In the genomic region with DNA sequence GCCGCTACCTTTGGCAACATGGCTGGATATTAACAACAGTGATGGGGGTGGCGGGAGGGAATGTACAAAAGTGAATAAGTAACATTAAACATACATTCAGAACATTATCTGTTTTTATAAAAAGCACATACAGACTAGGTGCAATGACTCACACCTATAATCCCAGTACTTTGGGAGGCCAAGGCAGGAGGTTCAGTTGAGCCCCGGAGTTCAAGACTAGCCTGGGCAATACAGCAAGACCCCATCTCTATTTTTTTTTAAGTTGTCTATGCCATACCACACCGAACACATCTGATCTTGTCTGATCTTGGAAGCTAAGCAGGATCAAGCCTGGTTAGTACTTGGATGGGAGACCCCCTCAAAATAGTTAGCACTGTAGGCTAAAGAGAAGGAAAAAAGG, we compare ENCODE assay signal across 18 cellular contexts. TPM values are rescaled to one million over a fixed set of nuclear protein-coding genes. Genes with fewer than 3 reads are reported as not detected.
DNase-seq lines count a peak whose midpoint lies in the region; ATAC-seq, FAIRE-seq and TF ChIP-seq lines count a peak whose summit lies in the region.
"Had no signal": no experiment of that assay in that cellular context is flagged by ENCODE, and none has a peak within 500 bp of the region (broad histone marks: within the 10 kb centered on the region; RNA-seq: fewer than 3 reads in every experiment).

No MANE protein-coding gene starts in this region.

- SMC1A ChIA-PET in GM12878 (lab: Charles Lee; ENCODE audit: uncharacterized antibody, unreplicated experiment): interaction anchor here (0.9 to 1.7 kb wide), 8 partner anchors 8 to 41 kb away, joined by 3 to 6 read pairs (median 3); no protein-coding TSS in a partner anchor

- H3K4me3 Mint-ChIP-seq in memory B cell (no peak overlapping the region), endodermal cell (no peak overlapping the region)
- H3K4me3 Mint-ChIP-seq: CD4-positive, CD25-positive, alpha-beta regulatory T cell had no signal

- H3K27ac ChIP-seq in HepG2 (ENCODE audit: extremely low read length, insufficient read depth, low read length) (no peak overlapping the region), right lobe of liver (no peak overlapping the region), GM12878 (ENCODE audit: control insufficient read depth, insufficient read depth) (no peak overlapping the region), endodermal cell (ENCODE audit: low read depth, low read length) (no peak overlapping the region)
- H3K27ac ChIP-seq: BLaER1 had no signal

- H3K4me2 ChIP-seq in HepG2 (ENCODE audit: low read depth, low read length): no peak overlapping the region
- H3K4me2 ChIP-seq in GM12878 (ENCODE audit: control insufficient read depth, insufficient read depth): no peak overlapping the region

- H3K9me3 Mint-ChIP-seq in memory B cell (no peaks in the 10 kb centered on the region), endodermal cell (no peaks in the 10 kb centered on the region)

- H3K4me1 Mint-ChIP-seq in memory B cell: peaks cover 19% of the 10 kb centered on the region
- H3K4me1 Mint-ChIP-seq in endodermal cell: peaks cover 10% of the 10 kb centered on the region

- RAD21 ChIA-PET in GM12878 (lab: Charles Lee; ENCODE audit: unreplicated experiment): interaction anchor here (1.1 to 4.3 kb wide), 3 partner anchors 14 to 36 kb away, joined by 4 to 53 read pairs (median 5); no protein-coding TSS in a partner anchor

- peak overlapping the region; percentile 78 for H3K27ac Mint-ChIP-seq in memory B cell
- no peak overlapping the region for H3K27ac Mint-ChIP-seq in endodermal cell
- H3K27ac Mint-ChIP-seq: CD4-positive, CD25-positive, alpha-beta regulatory T cell had no signal

- H2AFZ ChIP-seq in HepG2 (ENCODE audit: low read length) (no peak overlapping the region), GM12878 (ENCODE audit: control insufficient read depth, low read depth, low read length) (no peak overlapping the region)

- H4K20me1 ChIP-seq in HepG2 (ENCODE audit: insufficient read depth, low read length): no peaks in the 10 kb centered on the region; the same call in 1 of the 2 replicates
- no peaks in the 10 kb centered on the region; the same call in 1 of the 2 replicates for H4K20me1 ChIP-seq in GM12878 (ENCODE audit: control insufficient read depth, insufficient read depth)
- H4K20me1 ChIP-seq: BLaER1 had no signal

- H3K79me2 ChIP-seq in HepG2 (ENCODE audit: insufficient read depth, low read length) (no peaks in the 10 kb centered on the region), GM12878 (ENCODE audit: control insufficient read depth, insufficient read depth, low read length) (peaks cover 8% of the 10 kb centered on the region)

- CTCF ChIA-PET in HepG2 (lab: Yijun Ruan, JAX; ENCODE audit: low intra/inter-chr PET ratio, low total read pairs): no interaction called here
- CTCF ChIA-PET in GM12878 (lab: Yijun Ruan, JAX): interaction anchor here (1.2 to 10.5 kb wide), 3 partner anchors 9 to 17 kb away, joined by 5 to 106 read pairs (median 8); no protein-coding TSS in a partner anchor

- ATAC-seq in HepG2 (no peak), right lobe of liver (no peak), GM12878 (no peak), memory B cell (ENCODE audit: low read depth) (no peak)
- ATAC-seq: HCT116 had no signal

- intact Hi-C loops in HepG2 (cut with micrococcal nuclease; ENCODE audit: unreplicated experiment): no loop called here
- intact Hi-C loops in right lobe of liver (cut with DNase I): no loop called here
- intact Hi-C loops in GM12878 (cut with micrococcal nuclease; ENCODE audit: unreplicated experiment): loop anchor here (5.0 kb wide), 1 partner anchor 42 kb away; no protein-coding TSS in a partner anchor

- POLR2A ChIA-PET in HepG2 (lab: Yijun Ruan, JAX): no interaction called here
- POLR2A ChIA-PET in GM12878 (lab: Charles Lee): interaction anchor here (1.1 to 5.0 kb wide), 4 partner anchors 8 to 19 kb away, joined by 3 to 86 read pairs (median 14); no protein-coding TSS in a partner anchor

- TF ChIP-seq EP300 in HepG2 (IDR thresholded peaks at IDR 0.05; ENCODE audit: low read depth in 2 of 2, low read length in 2 of 2) (no peak), HepG2 (CRISPR knock-in tag; IDR thresholded peaks at IDR 0.05; ENCODE audit: borderline replicate concordance) (no peak), GM12878 (IDR thresholded peaks at IDR 0.05; ENCODE audit: borderline replicate concordance in 1 of 2, control insufficient read depth in 1 of 2, low read depth in 2 of 2, low read length in 2 of 2) (no peak)

- H3K9ac ChIP-seq in HepG2 (ENCODE audit: insufficient read depth, low read depth, low read length) (no peak overlapping the region), GM12878 (ENCODE audit: control insufficient read depth, insufficient read depth, low read length) (no peak overlapping the region), endodermal cell (ENCODE audit: extremely low read depth, low read length, poor library complexity, severe bottlenecking) (no peak overlapping the region)
- H3K9ac ChIP-seq: BLaER1 had no signal

- BruUV-seq in HepG2 (replicated peaks; lab: Mats Ljungman, UMichigan) (no TSS peak), GM12878 (replicated peaks; lab: Mats Ljungman, UMichigan) (no TSS peak)

- FAIRE-seq in HepG2 (lab: Jason Lieb, UNC) (no peak), GM12878 (lab: Jason Lieb, UNC) (no peak)

- TF ChIP-seq CTCF in HepG2 (CRISPR knock-in tag; IDR thresholded peaks at IDR 0.05) (no peak), right lobe of liver (IDR thresholded peaks at IDR 0.05) (no peak), GM12878 (IDR thresholded peaks at IDR 0.05 in 2 of 3, conservative IDR thresholded peaks at IDR 0.05 in 1 of 3; ENCODE audit: control insufficient read depth in 2 of 3, extremely low read depth in 1 of 3, insufficient read depth in 1 of 3, low read depth in 3 of 3, low read length in 3 of 3) (no peak), endodermal cell (conservative IDR thresholded peaks at IDR 0.05) (no peak)

- in situ Hi-C loops in HepG2 (cut with HindIII; ENCODE audit: extremely low pct_ligation_motif_present, low pct_unique_long_range_greater_than_20kb) (no loop called here), GM12878 (cut with MboI) (no loop called here)

- H3K4me3 ChIP-seq in HepG2 (replicated peaks in 1 of 3; ENCODE audit: insufficient read depth in 1 of 3, low read depth in 2 of 3, low read length in 3 of 3): no peak overlapping the region
- H3K4me3 ChIP-seq in right lobe of liver: no peak overlapping the region
- no peak overlapping the region for H3K4me3 ChIP-seq in GM12878
- no peak overlapping the region for H3K4me3 ChIP-seq in endodermal cell (ENCODE audit: low read length)
- H3K4me3 ChIP-seq: BLaER1 had no signal

- WGBS in HepG2 (ENCODE audit: low lambda C conversion rate): 37% methylated on average over 4 of the region's 4 CpGs
- 86% methylated on average over 3 of the region's 4 CpGs for WGBS in right lobe of liver (ENCODE audit: insufficient coverage, low coverage, low lambda C conversion rate, missing lambda C conversion rate)
- 91% methylated on average over 4 of the region's 4 CpGs for WGBS in GM12878 (ENCODE audit: insufficient coverage, insufficient replicate concordance, low lambda C conversion rate, missing lambda C conversion rate)
- 89 to 100% methylated on average over 1 to 3 of the region's 4 CpGs for WGBS in endodermal cell (ENCODE audit: insufficient coverage in 1 of 2, insufficient read length in 1 of 2), 2 experiments

- peaks cover 4% of the 10 kb centered on the region for H3K36me3 Mint-ChIP-seq in memory B cell
- H3K36me3 Mint-ChIP-seq in endodermal cell (ENCODE audit: low read depth): no peaks in the 10 kb centered on the region

- no peak for DNase-seq in HepG2 (ENCODE audit: low spot score)
- DNase-seq in right lobe of liver: no peak
- no peak for DNase-seq in GM12878 (ENCODE audit: low read depth, low spot score)
- peak in 1 of 2 donors; percentile 20 for DNase-seq in memory B cell (ENCODE audit: low spot score in 2 of 2)
- DNase-seq in NCI-H774 (lab: John Stamatoyannopoulos, UW): no peak
- no peak for DNase-seq in DMS114 treated with DMSO at 0.1 percent for 48 hours (lab: John Stamatoyannopoulos, UW; ENCODE audit: unreplicated experiment)
- no peak for DNase-seq in endodermal cell
- DNase-seq: 8988T; AML-193; Calu3; CD4-positive, CD25-positive, alpha-beta regulatory T cell; DMS 273 treated with DMSO at 0.1 percent for 48 hours; DMS79; IMR-90; KG1 had no signal

- H3K4me1 ChIP-seq in HepG2 (ENCODE audit: insufficient read depth, low read length): peaks cover 8% of the 10 kb centered on the region; the same call in 1 of the 2 replicates
- H3K4me1 ChIP-seq in right lobe of liver: no peaks in the 10 kb centered on the region
- peaks cover 11% of the 10 kb centered on the region for H3K4me1 ChIP-seq in GM12878 (ENCODE audit: control insufficient read depth, insufficient read depth, low read length)
- H3K4me1 ChIP-seq in endodermal cell (ENCODE audit: control insufficient read depth, insufficient read depth, low read length): no peaks in the 10 kb centered on the region

- no peaks in the 10 kb centered on the region for H3K27me3 Mint-ChIP-seq in memory B cell
- peaks cover 84% of the 10 kb centered on the region for H3K27me3 Mint-ChIP-seq in endodermal cell (ENCODE audit: insufficient read depth)

- H3K27me3 ChIP-seq in HepG2 (ENCODE audit: control insufficient read depth in 1 of 2, insufficient read depth in 2 of 2, low read length in 2 of 2): peaks cover 19 to 57% of the 10 kb centered on the region in 2 experiments
- H3K27me3 ChIP-seq in right lobe of liver: peaks cover 0 to 12% of the 10 kb centered on the region in 2 donors
- peaks cover 3 to 7% of the 10 kb centered on the region in 2 experiments for H3K27me3 ChIP-seq in GM12878 (replicated peaks in 1 of 2; ENCODE audit: control insufficient read depth in 2 of 2, insufficient read depth in 2 of 2, low read length in 1 of 2)
- peaks cover 55% of the 10 kb centered on the region for H3K27me3 ChIP-seq in endodermal cell (ENCODE audit: control insufficient read depth, insufficient read depth, low read length, poor library complexity, severe bottlenecking)

- H3K36me3 ChIP-seq in HepG2 (replicated peaks in 1 of 2; ENCODE audit: control insufficient read depth in 1 of 2, insufficient read depth in 2 of 2, low read length in 2 of 2) (no peaks in the 10 kb centered on the region), right lobe of liver (no peaks in the 10 kb centered on the region), GM12878 (ENCODE audit: control insufficient read depth in 2 of 2, insufficient read depth in 2 of 2, low read length in 1 of 2) (no peaks in the 10 kb centered on the region), endodermal cell (ENCODE audit: control insufficient read depth, insufficient read depth, low read length) (no peaks in the 10 kb centered on the region)
- H3K36me3 ChIP-seq: BLaER1 had no signal

- H3K9me3 ChIP-seq in HepG2 (ENCODE audit: low read length): no peaks in the 10 kb centered on the region
- no peaks in the 10 kb centered on the region for H3K9me3 ChIP-seq in right lobe of liver
- H3K9me3 ChIP-seq in GM12878 (replicated peaks; ENCODE audit: control insufficient read depth, insufficient read depth, low read length): no peaks in the 10 kb centered on the region; the same call in 2 of the 3 replicates
- no peaks in the 10 kb centered on the region for H3K9me3 ChIP-seq in endodermal cell (ENCODE audit: control insufficient read depth, low read length)
- H3K9me3 ChIP-seq: BLaER1 had no signal

- no peak for TF ChIP-seq RAD21 in HepG2 (CRISPR knock-in tag; IDR thresholded peaks at IDR 0.05)
- no peak for TF ChIP-seq RAD21 in GM12878 (IDR thresholded peaks at IDR 0.05; ENCODE audit: insufficient read depth, low read depth, low read length)

- no peak for TF ChIP-seq POLR2A in HepG2 (IDR thresholded peaks at IDR 0.05; ENCODE audit: insufficient read depth in 1 of 2, low read depth in 2 of 2, low read length in 2 of 2)
- TF ChIP-seq POLR2A in right lobe of liver (IDR thresholded peaks at IDR 0.05): no peak
- TF ChIP-seq POLR2A in GM12878 (IDR thresholded peaks at IDR 0.05; ENCODE audit: low read depth, low read length): no peak

RNA-seq across cellular contexts. Expression of a gene that starts 1.7 kb away (rescaled TPM):
- total RNA-seq in HepG2 (2016; rRNA removed; fragmentation: Illumina TruSeq; extraction: Trizol): not detected in 2 replicates
- total RNA-seq in HepG2 (2016; cell fraction: cytosol; rRNA removed; fragmentation: Illumina TruSeq; extraction: Trizol; ENCODE audit: low read depth): not detected in 2 replicates
- total RNA-seq in HepG2 (2016; cell fraction: insoluble cytoplasmic fraction; rRNA removed; fragmentation: Illumina TruSeq; extraction: Trizol): not detected in 2 replicates
- total RNA-seq in HepG2 (2016; cell fraction: membrane; rRNA removed; fragmentation: Illumina TruSeq; extraction: Trizol): not detected in 2 replicates
- total RNA-seq in HepG2 (2016; cell fraction: nucleus; rRNA removed; fragmentation: Illumina TruSeq; extraction: Trizol): not detected in 2 replicates
- polyA plus RNA-seq in HepG2 (2011; rRNA removed): 0.04 and 0.10 TPM in 2 replicates
- 0.05 TPM in 1 of 2 replicates, not detected in the other for polyA plus RNA-seq in HepG2 (2011; cell fraction: cytosol; rRNA removed)
- polyA plus RNA-seq in HepG2 (2011; cell fraction: nucleus; rRNA removed): 0.06 TPM in 1 of 2 replicates, not detected in the other
- polyA plus RNA-seq in HepG2 (2012): not detected in 2 replicates
- polyA plus RNA-seq in HepG2 (2016; cell fraction: cytosol; fragmentation: Illumina TruSeq; extraction: Trizol; ENCODE audit: low read depth): not detected in 2 replicates
- polyA plus RNA-seq in HepG2 (2016; cell fraction: insoluble cytoplasmic fraction; fragmentation: Illumina TruSeq; extraction: Trizol; ENCODE audit: low read depth): not detected in 2 replicates
- polyA plus RNA-seq in HepG2 (2016; cell fraction: membrane; fragmentation: Illumina TruSeq; extraction: Trizol; ENCODE audit: low read depth): not detected in 2 replicates
- polyA plus RNA-seq in HepG2 (2016; cell fraction: nucleus; fragmentation: Illumina TruSeq; extraction: Trizol; ENCODE audit: insufficient read depth, low read depth): not detected in 2 replicates
- not detected in 2 replicates for polyA minus RNA-seq in HepG2 (2011; rRNA and poly(A)+ RNA removed; ENCODE audit: low replicate concordance)
- not detected in 2 replicates for polyA minus RNA-seq in HepG2 (2011; cell fraction: cytosol; rRNA and poly(A)+ RNA removed)
- not detected in 2 replicates for polyA minus RNA-seq in HepG2 (2011; cell fraction: nucleus; rRNA and poly(A)+ RNA removed)
- total RNA-seq in right lobe of liver: 10 to 100 TPM in 1 of 6 experiments, 1 to 10 TPM in 5; 2.9 to 17.1 (median 5.6) TPM
- 123 and 135 TPM in 2 replicates for total RNA-seq in GM12878 (2013; cell fraction: nucleolus; rRNA removed)
- 30.2 and 30.3 TPM in 2 replicates for total RNA-seq in GM12878 (2014; rRNA removed)
- total RNA-seq in GM12878 (2014; rRNA removed; fragmentation: Illumina TruSeq; extraction: Trizol): 20.5 TPM in 2 replicates
- total RNA-seq in GM12878 (2021): 20.1 and 21.0 TPM in 2 replicates
- polyA plus RNA-seq in GM12878 (2011; ENCODE audit: low read depth): 19.6 TPM
- polyA plus RNA-seq in GM12878 (2011; rRNA removed): 1.5 and 3.0 TPM in 2 replicates
- 2.9 and 3.0 TPM in 2 replicates for polyA plus RNA-seq in GM12878 (2011; cell fraction: cytosol; rRNA removed)
- polyA plus RNA-seq in GM12878 (2011; cell fraction: nucleus; rRNA removed): 2.5 and 2.9 TPM in 2 replicates
- 31.1 and 39.4 TPM in 2 replicates for polyA plus RNA-seq in GM12878 (2012)
- polyA plus RNA-seq in GM12878 (2014; fragmentation: Illumina TruSeq; extraction: Trizol): 22.5 and 25.2 TPM in 2 replicates
- 1 to 10 TPM; 1.3 to 2.1 TPM for polyA plus RNA-seq in GM12878 (2014; fragmentation: Nextera tagmentation; extraction: Ambion mirVana)
- polyA plus RNA-seq in GM12878 (2014; rRNA removed): 25.0 and 26.7 TPM in 2 replicates
- polyA plus RNA-seq in GM12878 (2016; fragmentation: Nextera tagmentation; extraction: Ambion mirVana): 10 to 100 TPM; 16.5 to 16.8 TPM
- 1.5 and 3.7 TPM in 2 replicates for polyA minus RNA-seq in GM12878 (2011; rRNA and poly(A)+ RNA removed)
- polyA minus RNA-seq in GM12878 (2011; cell fraction: cytosol; rRNA and poly(A)+ RNA removed): not detected in 2 replicates
- 0.97 and 1.2 TPM in 2 replicates for polyA minus RNA-seq in GM12878 (2011; cell fraction: nucleus; rRNA and poly(A)+ RNA removed)
- under 1 TPM; 0.24 to 0.40 TPM for total RNA-seq in endodermal cell
- 0.18 TPM for polyA plus RNA-seq in endodermal cell (2013, experiment 1 of 2)
- 0.12 TPM for polyA plus RNA-seq in endodermal cell (2013, experiment 2 of 2)
- total RNA-seq: Calu3; CD4-positive, CD25-positive, alpha-beta regulatory T cell; H4; IMR-90 had no signal
- polyA plus RNA-seq: IMR-90 had no signal

RNA-seq across cellular contexts. Expression of a gene that starts 40.1 kb away (rescaled TPM):
- total RNA-seq in HepG2 (2016; rRNA removed; fragmentation: Illumina TruSeq; extraction: Trizol) (0.15 TPM in 1 of 2 replicates, not detected in the other), right lobe of liver (1 to 10 TPM in 2 of 6 experiments, under 1 TPM in 4; 0.61 to 1.7 (median 0.89) TPM), GM12878 (2014; rRNA removed) (not detected in 2 replicates), GM12878 (2014; rRNA removed; fragmentation: Illumina TruSeq; extraction: Trizol) (not detected in 2 replicates), GM12878 (2021) (not detected in 2 replicates), endodermal cell (1 to 10 TPM; 5.2 to 7.8 TPM)
- total RNA-seq in HepG2 (2016; cell fraction: cytosol; rRNA removed; fragmentation: Illumina TruSeq; extraction: Trizol; ENCODE audit: low read depth): 0.18 TPM in 1 of 2 replicates, not detected in the other
- total RNA-seq in HepG2 (2016; cell fraction: insoluble cytoplasmic fraction; rRNA removed; fragmentation: Illumina TruSeq; extraction: Trizol): 0.09 TPM in 1 of 2 replicates, not detected in the other
- total RNA-seq in HepG2 (2016; cell fraction: membrane; rRNA removed; fragmentation: Illumina TruSeq; extraction: Trizol): not detected in 2 replicates
- total RNA-seq in HepG2 (2016; cell fraction: nucleus; rRNA removed; fragmentation: Illumina TruSeq; extraction: Trizol): not detected in 2 replicates
- polyA plus RNA-seq in HepG2 (2011; rRNA removed) (not detected in 2 replicates), GM12878 (2011; rRNA removed) (not detected in 2 replicates), GM12878 (2014; fragmentation: Illumina TruSeq; extraction: Trizol) (not detected in 2 replicates), GM12878 (2014; fragmentation: Nextera tagmentation; extraction: Ambion mirVana) (not detected), GM12878 (2014; rRNA removed) (not detected in 2 replicates), GM12878 (2016; fragmentation: Nextera tagmentation; extraction: Ambion mirVana) (not detected)
- polyA plus RNA-seq in HepG2 (2011; cell fraction: cytosol; rRNA removed): 0.13 TPM in 1 of 2 replicates, not detected in the other
- 0.07 and 0.16 TPM in 2 replicates for polyA plus RNA-seq in HepG2 (2011; cell fraction: nucleus; rRNA removed)
- polyA plus RNA-seq in HepG2 (2012): 0.15 TPM in 1 of 2 replicates, not detected in the other
- polyA plus RNA-seq in HepG2 (2016; cell fraction: cytosol; fragmentation: Illumina TruSeq; extraction: Trizol; ENCODE audit: low read depth): not detected in 2 replicates
- polyA plus RNA-seq in HepG2 (2016; cell fraction: insoluble cytoplasmic fraction; fragmentation: Illumina TruSeq; extraction: Trizol; ENCODE audit: low read depth): 0.12 and 0.25 TPM in 2 replicates
- polyA plus RNA-seq in HepG2 (2016; cell fraction: membrane; fragmentation: Illumina TruSeq; extraction: Trizol; ENCODE audit: low read depth): 0.08 TPM in 1 of 2 replicates, not detected in the other
- polyA plus RNA-seq in HepG2 (2016; cell fraction: nucleus; fragmentation: Illumina TruSeq; extraction: Trizol; ENCODE audit: insufficient read depth, low read depth): 0.42 TPM in 1 of 2 replicates, not detected in the other
- not detected in 2 replicates for polyA minus RNA-seq in HepG2 (2011; rRNA and poly(A)+ RNA removed; ENCODE audit: low replicate concordance)
- polyA minus RNA-seq in HepG2 (2011; cell fraction: cytosol; rRNA and poly(A)+ RNA removed): not detected in 2 replicates
- not detected in 2 replicates for polyA minus RNA-seq in HepG2 (2011; cell fraction: nucleus; rRNA and poly(A)+ RNA removed)
- not detected in 2 replicates for total RNA-seq in GM12878 (2013; cell fraction: nucleolus; rRNA removed)
- not detected for polyA plus RNA-seq in GM12878 (2011; ENCODE audit: low read depth)
- polyA plus RNA-seq in GM12878 (2011; cell fraction: cytosol; rRNA removed): not detected in 2 replicates
- polyA plus RNA-seq in GM12878 (2011; cell fraction: nucleus; rRNA removed): not detected in 2 replicates
- not detected in 2 replicates for polyA plus RNA-seq in GM12878 (2012)
- polyA minus RNA-seq in GM12878 (2011; rRNA and poly(A)+ RNA removed): not detected in 2 replicates
- not detected in 2 replicates for polyA minus RNA-seq in GM12878 (2011; cell fraction: cytosol; rRNA and poly(A)+ RNA removed)
- polyA minus RNA-seq in GM12878 (2011; cell fraction: nucleus; rRNA and poly(A)+ RNA removed): not detected in 2 replicates
- polyA plus RNA-seq in endodermal cell (2013, experiment 1 of 2): 2.2 TPM
- polyA plus RNA-seq in endodermal cell (2013, experiment 2 of 2): 2.2 TPM
- total RNA-seq: Calu3; CD4-positive, CD25-positive, alpha-beta regulatory T cell; IMR-90 had no signal
- polyA plus RNA-seq: CD4-positive, CD25-positive, alpha-beta regulatory T cell; IMR-90 had no signal

RNA-seq across cellular contexts. Expression of a gene that starts 59.2 kb away (rescaled TPM):
- total RNA-seq in HepG2 (2016; rRNA removed; fragmentation: Illumina TruSeq; extraction: Trizol) (30.3 and 53.5 TPM in 2 replicates), right lobe of liver (10 to 100 TPM; 26.9 to 33.9 (median 30.5) TPM), GM12878 (2014; rRNA removed) (19.9 and 24.5 TPM in 2 replicates), GM12878 (2014; rRNA removed; fragmentation: Illumina TruSeq; extraction: Trizol) (19.9 and 20.8 TPM in 2 replicates), GM12878 (2021) (29.5 and 33.6 TPM in 2 replicates), endodermal cell (10 to 100 TPM; 77.2 to 84.8 TPM)
- 8.9 and 10.2 TPM in 2 replicates for total RNA-seq in HepG2 (2016; cell fraction: cytosol; rRNA removed; fragmentation: Illumina TruSeq; extraction: Trizol; ENCODE audit: low read depth)
- total RNA-seq in HepG2 (2016; cell fraction: insoluble cytoplasmic fraction; rRNA removed; fragmentation: Illumina TruSeq; extraction: Trizol): 26.6 and 52.8 TPM in 2 replicates
- total RNA-seq in HepG2 (2016; cell fraction: membrane; rRNA removed; fragmentation: Illumina TruSeq; extraction: Trizol): 16.3 and 19.5 TPM in 2 replicates
- total RNA-seq in HepG2 (2016; cell fraction: nucleus; rRNA removed; fragmentation: Illumina TruSeq; extraction: Trizol): 67.0 and 79.9 TPM in 2 replicates
- polyA plus RNA-seq in HepG2 (2011; rRNA removed) (171 and 183 TPM in 2 replicates), GM12878 (2011; rRNA removed) (24.7 and 47.8 TPM in 2 replicates), GM12878 (2014; fragmentation: Illumina TruSeq; extraction: Trizol) (32.0 and 34.9 TPM in 2 replicates), GM12878 (2014; fragmentation: Nextera tagmentation; extraction: Ambion mirVana) (10 to 100 TPM in 1 of 2 experiments, 1 to 10 TPM in 1; 8.5 to 14.1 TPM), GM12878 (2014; rRNA removed) (27.8 and 28.6 TPM in 2 replicates), GM12878 (2016; fragmentation: Nextera tagmentation; extraction: Ambion mirVana) (10 to 100 TPM; 23.3 to 24.1 TPM)
- 137 and 141 TPM in 2 replicates for polyA plus RNA-seq in HepG2 (2011; cell fraction: cytosol; rRNA removed)
- 138 and 162 TPM in 2 replicates for polyA plus RNA-seq in HepG2 (2011; cell fraction: nucleus; rRNA removed)
- polyA plus RNA-seq in HepG2 (2012): 93.4 and 96.8 TPM in 2 replicates
- 5.9 and 6.7 TPM in 2 replicates for polyA plus RNA-seq in HepG2 (2016; cell fraction: cytosol; fragmentation: Illumina TruSeq; extraction: Trizol; ENCODE audit: low read depth)
- polyA plus RNA-seq in HepG2 (2016; cell fraction: insoluble cytoplasmic fraction; fragmentation: Illumina TruSeq; extraction: Trizol; ENCODE audit: low read depth): 27.2 and 35.4 TPM in 2 replicates
- polyA plus RNA-seq in HepG2 (2016; cell fraction: membrane; fragmentation: Illumina TruSeq; extraction: Trizol; ENCODE audit: low read depth): 15.5 and 17.0 TPM in 2 replicates
- 134 and 135 TPM in 2 replicates for polyA plus RNA-seq in HepG2 (2016; cell fraction: nucleus; fragmentation: Illumina TruSeq; extraction: Trizol; ENCODE audit: insufficient read depth, low read depth)
- polyA minus RNA-seq in HepG2 (2011; rRNA and poly(A)+ RNA removed; ENCODE audit: low replicate concordance): 107 and 349 TPM in 2 replicates
- 135 and 159 TPM in 2 replicates for polyA minus RNA-seq in HepG2 (2011; cell fraction: cytosol; rRNA and poly(A)+ RNA removed)
- 88.2 and 109 TPM in 2 replicates for polyA minus RNA-seq in HepG2 (2011; cell fraction: nucleus; rRNA and poly(A)+ RNA removed)
- 70.1 and 78.4 TPM in 2 replicates for total RNA-seq in GM12878 (2013; cell fraction: nucleolus; rRNA removed)
- 26.2 TPM for polyA plus RNA-seq in GM12878 (2011; ENCODE audit: low read depth)
- polyA plus RNA-seq in GM12878 (2011; cell fraction: cytosol; rRNA removed): 47.6 and 48.4 TPM in 2 replicates
- polyA plus RNA-seq in GM12878 (2011; cell fraction: nucleus; rRNA removed): 40.8 and 45.8 TPM in 2 replicates
- polyA plus RNA-seq in GM12878 (2012): 31.9 and 33.8 TPM in 2 replicates
- 50.8 and 58.1 TPM in 2 replicates for polyA minus RNA-seq in GM12878 (2011; rRNA and poly(A)+ RNA removed)
- 17.9 and 21.0 TPM in 2 replicates for polyA minus RNA-seq in GM12878 (2011; cell fraction: cytosol; rRNA and poly(A)+ RNA removed)
- 37.1 and 50.0 TPM in 2 replicates for polyA minus RNA-seq in GM12878 (2011; cell fraction: nucleus; rRNA and poly(A)+ RNA removed)
- polyA plus RNA-seq in endodermal cell (2013, experiment 1 of 2): 46.0 TPM
- polyA plus RNA-seq in endodermal cell (2013, experiment 2 of 2): 44.3 TPM
